1 cellular context compared by ENCODE assay signal in the genomic region with DNA sequence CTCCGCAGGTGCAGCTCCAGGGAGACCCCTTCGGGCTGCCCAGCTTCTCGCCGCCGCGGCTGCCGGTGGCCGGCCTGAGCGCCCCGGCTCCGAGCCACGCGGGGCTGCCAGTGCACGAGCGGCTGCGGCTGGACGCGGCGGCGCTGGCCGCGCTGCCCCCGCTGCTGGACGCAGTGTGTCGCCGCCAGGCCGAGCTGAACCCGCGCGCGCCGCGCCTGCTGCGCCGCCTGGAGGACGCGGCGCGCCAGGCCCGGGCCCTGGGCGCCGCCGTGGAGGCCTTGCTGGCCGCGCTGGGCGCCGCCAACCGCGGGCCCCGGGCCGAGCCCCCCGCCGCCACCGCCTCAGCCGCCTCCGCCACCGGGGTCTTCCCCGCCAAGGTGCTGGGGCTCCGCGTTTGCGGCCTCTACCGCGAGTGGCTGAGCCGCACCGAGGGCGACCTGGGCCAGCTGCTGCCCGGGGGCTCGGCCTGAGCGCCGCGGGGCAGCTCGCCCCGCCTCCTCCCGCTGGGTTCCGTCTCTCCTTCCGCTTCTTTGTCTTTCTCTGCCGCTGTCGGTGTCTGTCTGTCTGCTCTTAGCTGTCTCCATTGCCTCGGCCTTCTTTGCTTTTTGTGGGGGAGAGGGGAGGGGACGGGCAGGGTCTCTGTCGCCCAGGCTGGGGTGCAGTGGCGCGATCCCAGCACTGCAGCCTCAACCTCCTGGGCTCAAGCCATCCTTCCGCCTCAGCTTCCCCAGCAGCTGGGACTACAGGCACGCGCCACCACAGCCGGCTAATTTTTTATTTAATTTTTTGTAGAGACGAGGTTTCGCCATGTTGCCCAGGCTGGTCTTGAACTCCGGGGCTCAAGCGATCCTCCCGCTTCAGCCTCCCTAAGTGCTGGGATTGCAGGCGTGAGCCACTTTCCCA.
TF ChIP-seq lines count a peak whose summit lies in the region.

No MANE protein-coding gene starts in this region.

TF ChIP-seq in K562, 482 proteins besides CTCF, POLR2A, EP300 and RAD21 (continues in another document):
- no peak for TF ChIP-seq NFIC (IDR thresholded peaks at IDR 0.05)
- TF ChIP-seq, protein P1, sequence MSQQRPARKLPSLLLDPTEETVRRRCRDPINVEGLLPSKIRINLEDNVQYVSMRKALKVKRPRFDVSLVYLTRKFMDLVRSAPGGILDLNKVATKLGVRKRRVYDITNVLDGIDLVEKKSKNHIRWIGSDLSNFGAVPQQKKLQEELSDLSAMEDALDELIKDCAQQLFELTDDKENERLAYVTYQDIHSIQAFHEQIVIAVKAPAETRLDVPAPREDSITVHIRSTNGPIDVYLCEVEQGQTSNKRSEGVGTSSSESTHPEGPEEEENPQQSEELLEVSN (IDR thresholded peaks at IDR 0.05; ENCODE audit: borderline replicate concordance in 1 of 2, extremely low read depth in 1 of 2, insufficient read depth in 1 of 2, insufficient read length in 1 of 2, low read depth in 1 of 2, low read length in 1 of 2, poor library complexity in 1 of 2, severe bottlenecking in 1 of 2), result peak; percentile 70 to 83
- no peak for TF ChIP-seq TEAD4 (IDR thresholded peaks at IDR 0.05; ENCODE audit: low read length)
- TF ChIP-seq TEAD4 (CRISPR knock-in tag; IDR thresholded peaks at IDR 0.05; ENCODE audit: borderline replicate concordance), result no peak
- TF ChIP-seq, protein P2, sequence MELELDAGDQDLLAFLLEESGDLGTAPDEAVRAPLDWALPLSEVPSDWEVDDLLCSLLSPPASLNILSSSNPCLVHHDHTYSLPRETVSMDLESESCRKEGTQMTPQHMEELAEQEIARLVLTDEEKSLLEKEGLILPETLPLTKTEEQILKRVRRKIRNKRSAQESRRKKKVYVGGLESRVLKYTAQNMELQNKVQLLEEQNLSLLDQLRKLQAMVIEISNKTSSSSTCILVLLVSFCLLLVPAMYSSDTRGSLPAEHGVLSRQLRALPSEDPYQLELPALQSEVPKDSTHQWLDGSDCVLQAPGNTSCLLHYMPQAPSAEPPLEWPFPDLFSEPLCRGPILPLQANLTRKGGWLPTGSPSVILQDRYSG (tag; conservative IDR thresholded peaks at IDR 0.05; ENCODE audit: low read depth), result no peak
- TF ChIP-seq ZFP36 (IDR thresholded peaks at IDR 0.05; ENCODE audit: low read depth, low read length, partially characterized antibody), result peak; percentile 63
- TF ChIP-seq, protein P3, sequence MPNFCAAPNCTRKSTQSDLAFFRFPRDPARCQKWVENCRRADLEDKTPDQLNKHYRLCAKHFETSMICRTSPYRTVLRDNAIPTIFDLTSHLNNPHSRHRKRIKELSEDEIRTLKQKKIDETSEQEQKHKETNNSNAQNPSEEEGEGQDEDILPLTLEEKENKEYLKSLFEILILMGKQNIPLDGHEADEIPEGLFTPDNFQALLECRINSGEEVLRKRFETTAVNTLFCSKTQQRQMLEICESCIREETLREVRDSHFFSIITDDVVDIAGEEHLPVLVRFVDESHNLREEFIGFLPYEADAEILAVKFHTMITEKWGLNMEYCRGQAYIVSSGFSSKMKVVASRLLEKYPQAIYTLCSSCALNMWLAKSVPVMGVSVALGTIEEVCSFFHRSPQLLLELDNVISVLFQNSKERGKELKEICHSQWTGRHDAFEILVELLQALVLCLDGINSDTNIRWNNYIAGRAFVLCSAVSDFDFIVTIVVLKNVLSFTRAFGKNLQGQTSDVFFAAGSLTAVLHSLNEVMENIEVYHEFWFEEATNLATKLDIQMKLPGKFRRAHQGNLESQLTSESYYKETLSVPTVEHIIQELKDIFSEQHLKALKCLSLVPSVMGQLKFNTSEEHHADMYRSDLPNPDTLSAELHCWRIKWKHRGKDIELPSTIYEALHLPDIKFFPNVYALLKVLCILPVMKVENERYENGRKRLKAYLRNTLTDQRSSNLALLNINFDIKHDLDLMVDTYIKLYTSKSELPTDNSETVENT (CRISPR knock-in tag; IDR thresholded peaks at IDR 0.05), result peak; percentile 62
- 0 out of 2 replicates have a peak, but pooled peaks have one; percentile 23 for TF ChIP-seq GTF2F1 (IDR thresholded peaks at IDR 0.05; ENCODE audit: low read depth, low read length)
- no peak for TF ChIP-seq TCF7 (IDR thresholded peaks at IDR 0.05; ENCODE audit: borderline replicate concordance)
- TF ChIP-seq ASH1L (IDR thresholded peaks at IDR 0.05; ENCODE audit: borderline replicate concordance, low read depth, partially characterized antibody), result no peak
- TF ChIP-seq SIN3A (IDR thresholded peaks at IDR 0.05; ENCODE audit: borderline replicate concordance in 2 of 2, control insufficient read depth in 1 of 2, low read depth in 2 of 2, low read length in 2 of 2), result peak; percentile 13 to 77; a peak in 2 of 4 replicates
- TF ChIP-seq FOSL1 (tag; conservative IDR thresholded peaks at IDR 0.05), result peak; percentile 38
- TF ChIP-seq SUPT5H (IDR thresholded peaks at IDR 0.05), result 0 out of 2 replicates have a peak, but pooled peaks have one; percentile 26
- TF ChIP-seq ZNF830 (CRISPR knock-in tag; IDR thresholded peaks at IDR 0.05), result 0 out of 2 replicates have a peak, but pooled peaks have one; percentile 34
- peak; percentile 35 for TF ChIP-seq GABPB1 (CRISPR knock-in tag; IDR thresholded peaks at IDR 0.05)
- TF ChIP-seq ETV6 (IDR thresholded peaks at IDR 0.05; ENCODE audit: borderline replicate concordance in 1 of 2, low read depth in 2 of 2, low read length in 1 of 2), result peak in 1 of 2 experiments; percentile 27; a peak in 1 of 4 replicates
- no peak for TF ChIP-seq ETV6 (CRISPR knock-in tag; IDR thresholded peaks at IDR 0.05; ENCODE audit: borderline replicate concordance)
- peak; percentile 47 for TF ChIP-seq POLR2H (tag; IDR thresholded peaks at IDR 0.05; ENCODE audit: low read depth)
- TF ChIP-seq RBBP5 (IDR thresholded peaks at IDR 0.05; ENCODE audit: borderline replicate concordance, insufficient read depth, low read length, poor library complexity, severe bottlenecking), result peak; percentile 78
- peak; percentile 63; the same call in 1 of the 2 replicates for TF ChIP-seq ZBTB1 (CRISPR knock-in tag; IDR thresholded peaks at IDR 0.05; ENCODE audit: borderline replicate concordance, low read depth)
- TF ChIP-seq, protein P4, sequence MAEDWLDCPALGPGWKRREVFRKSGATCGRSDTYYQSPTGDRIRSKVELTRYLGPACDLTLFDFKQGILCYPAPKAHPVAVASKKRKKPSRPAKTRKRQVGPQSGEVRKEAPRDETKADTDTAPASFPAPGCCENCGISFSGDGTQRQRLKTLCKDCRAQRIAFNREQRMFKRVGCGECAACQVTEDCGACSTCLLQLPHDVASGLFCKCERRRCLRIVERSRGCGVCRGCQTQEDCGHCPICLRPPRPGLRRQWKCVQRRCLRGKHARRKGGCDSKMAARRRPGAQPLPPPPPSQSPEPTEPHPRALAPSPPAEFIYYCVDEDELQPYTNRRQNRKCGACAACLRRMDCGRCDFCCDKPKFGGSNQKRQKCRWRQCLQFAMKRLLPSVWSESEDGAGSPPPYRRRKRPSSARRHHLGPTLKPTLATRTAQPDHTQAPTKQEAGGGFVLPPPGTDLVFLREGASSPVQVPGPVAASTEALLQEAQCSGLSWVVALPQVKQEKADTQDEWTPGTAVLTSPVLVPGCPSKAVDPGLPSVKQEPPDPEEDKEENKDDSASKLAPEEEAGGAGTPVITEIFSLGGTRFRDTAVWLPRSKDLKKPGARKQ (CRISPR knock-in tag; IDR thresholded peaks at IDR 0.05), result 0 out of 2 replicates have a peak, but pooled peaks have one; percentile 69
- TF ChIP-seq RBM25 (IDR thresholded peaks at IDR 0.05; ENCODE audit: low read depth, low read length, severe bottlenecking), result peak; percentile 32
- 0 out of 2 replicates have a peak, but pooled peaks have one; percentile 41 for TF ChIP-seq GABPA (tag; conservative IDR thresholded peaks at IDR 0.05; ENCODE audit: low read depth)
- TF ChIP-seq, protein P5, sequence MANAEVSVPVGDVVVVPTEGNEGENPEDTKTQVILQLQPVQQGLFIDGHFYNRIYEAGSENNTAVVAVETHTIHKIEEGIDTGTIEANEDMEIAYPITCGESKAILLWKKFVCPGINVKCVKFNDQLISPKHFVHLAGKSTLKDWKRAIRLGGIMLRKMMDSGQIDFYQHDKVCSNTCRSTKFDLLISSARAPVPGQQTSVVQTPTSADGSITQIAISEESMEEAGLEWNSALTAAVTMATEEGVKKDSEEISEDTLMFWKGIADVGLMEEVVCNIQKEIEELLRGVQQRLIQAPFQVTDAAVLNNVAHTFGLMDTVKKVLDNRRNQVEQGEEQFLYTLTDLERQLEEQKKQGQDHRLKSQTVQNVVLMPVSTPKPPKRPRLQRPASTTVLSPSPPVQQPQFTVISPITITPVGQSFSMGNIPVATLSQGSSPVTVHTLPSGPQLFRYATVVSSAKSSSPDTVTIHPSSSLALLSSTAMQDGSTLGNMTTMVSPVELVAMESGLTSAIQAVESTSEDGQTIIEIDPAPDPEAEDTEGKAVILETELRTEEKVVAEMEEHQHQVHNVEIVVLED (CRISPR knock-in tag; IDR thresholded peaks at IDR 0.05), result peak; percentile 78
- TF ChIP-seq MYC (IDR thresholded peaks at IDR 0.05; ENCODE audit: low read depth, low read length), result peak; percentile 82
- no peak for TF ChIP-seq MYC (CRISPR knock-in tag; IDR thresholded peaks at IDR 0.05; ENCODE audit: borderline replicate concordance, low read depth)
- TF ChIP-seq STAG1 (CRISPR knock-in tag; IDR thresholded peaks at IDR 0.05; ENCODE audit: borderline replicate concordance), result peak; percentile 8; the same call in 1 of the 2 replicates
- TF ChIP-seq JUN (IDR thresholded peaks at IDR 0.05; ENCODE audit: borderline replicate concordance, low read depth, low read length), result peak; percentile 21; the same call in 1 of the 2 replicates
- no peak for TF ChIP-seq JUN (CRISPR knock-in tag; IDR thresholded peaks at IDR 0.05; ENCODE audit: borderline replicate concordance)
- TF ChIP-seq BCOR (IDR thresholded peaks at IDR 0.05), result peak; percentile 43; the same call in 1 of the 2 replicates
- TF ChIP-seq NR2C2 (CRISPR knock-in tag; IDR thresholded peaks at IDR 0.05), result no peak
- peak; percentile 67 for TF ChIP-seq NR2C2 (tag; IDR thresholded peaks at IDR 0.05)
- TF ChIP-seq L3MBTL2 (IDR thresholded peaks at IDR 0.05), result peak; percentile 77
- TF ChIP-seq, protein P6, sequence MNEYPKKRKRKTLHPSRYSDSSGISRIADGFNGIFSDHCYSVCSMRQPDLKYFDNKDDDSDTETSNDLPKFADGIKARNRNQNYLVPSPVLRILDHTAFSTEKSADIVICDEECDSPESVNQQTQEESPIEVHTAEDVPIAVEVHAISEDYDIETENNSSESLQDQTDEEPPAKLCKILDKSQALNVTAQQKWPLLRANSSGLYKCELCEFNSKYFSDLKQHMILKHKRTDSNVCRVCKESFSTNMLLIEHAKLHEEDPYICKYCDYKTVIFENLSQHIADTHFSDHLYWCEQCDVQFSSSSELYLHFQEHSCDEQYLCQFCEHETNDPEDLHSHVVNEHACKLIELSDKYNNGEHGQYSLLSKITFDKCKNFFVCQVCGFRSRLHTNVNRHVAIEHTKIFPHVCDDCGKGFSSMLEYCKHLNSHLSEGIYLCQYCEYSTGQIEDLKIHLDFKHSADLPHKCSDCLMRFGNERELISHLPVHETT (CRISPR knock-in tag; conservative IDR thresholded peaks at IDR 0.05 in 1 of 2, IDR thresholded peaks at IDR 0.05 in 1 of 2), result peak in 1 of 2 experiments; percentile 64; a peak in 2 of 4 replicates
- TF ChIP-seq HNRNPL (IDR thresholded peaks at IDR 0.05; ENCODE audit: low read depth, low read length), result peak; percentile 56; the same call in 1 of the 2 replicates
- TF ChIP-seq, protein P7, sequence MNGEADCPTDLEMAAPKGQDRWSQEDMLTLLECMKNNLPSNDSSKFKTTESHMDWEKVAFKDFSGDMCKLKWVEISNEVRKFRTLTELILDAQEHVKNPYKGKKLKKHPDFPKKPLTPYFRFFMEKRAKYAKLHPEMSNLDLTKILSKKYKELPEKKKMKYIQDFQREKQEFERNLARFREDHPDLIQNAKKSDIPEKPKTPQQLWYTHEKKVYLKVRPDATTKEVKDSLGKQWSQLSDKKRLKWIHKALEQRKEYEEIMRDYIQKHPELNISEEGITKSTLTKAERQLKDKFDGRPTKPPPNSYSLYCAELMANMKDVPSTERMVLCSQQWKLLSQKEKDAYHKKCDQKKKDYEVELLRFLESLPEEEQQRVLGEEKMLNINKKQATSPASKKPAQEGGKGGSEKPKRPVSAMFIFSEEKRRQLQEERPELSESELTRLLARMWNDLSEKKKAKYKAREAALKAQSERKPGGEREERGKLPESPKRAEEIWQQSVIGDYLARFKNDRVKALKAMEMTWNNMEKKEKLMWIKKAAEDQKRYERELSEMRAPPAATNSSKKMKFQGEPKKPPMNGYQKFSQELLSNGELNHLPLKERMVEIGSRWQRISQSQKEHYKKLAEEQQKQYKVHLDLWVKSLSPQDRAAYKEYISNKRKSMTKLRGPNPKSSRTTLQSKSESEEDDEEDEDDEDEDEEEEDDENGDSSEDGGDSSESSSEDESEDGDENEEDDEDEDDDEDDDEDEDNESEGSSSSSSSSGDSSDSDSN (IDR thresholded peaks at IDR 0.05; ENCODE audit: borderline replicate concordance in 1 of 2, low read depth in 2 of 2, low read length in 2 of 2), result peak; percentile 63 to 72; a peak in 2 of 4 replicates
- TF ChIP-seq NR4A1 (CRISPR knock-in tag; IDR thresholded peaks at IDR 0.05), result no peak
- 0 out of 2 replicates have a peak, but pooled peaks have one; percentile 28 for TF ChIP-seq NR4A1 (tag; IDR thresholded peaks at IDR 0.05)
- TF ChIP-seq PTTG1 (tag; IDR thresholded peaks at IDR 0.05; ENCODE audit: low read depth), result no peak
- TF ChIP-seq CHD2 (IDR thresholded peaks at IDR 0.05; ENCODE audit: low read depth, low read length), result no peak
- no peak for TF ChIP-seq SAFB2 (IDR thresholded peaks at IDR 0.05; ENCODE audit: borderline replicate concordance, low read depth, low read length, severe bottlenecking)
- peak in 2 of 3 experiments; percentile 36 to 65 for TF ChIP-seq YY1 (IDR thresholded peaks at IDR 0.05; ENCODE audit: borderline replicate concordance in 1 of 3, control insufficient read depth in 1 of 3, extremely low read depth in 1 of 3, insufficient read depth in 3 of 3, insufficient read length in 1 of 3, insufficient replicate concordance in 2 of 3, low read depth in 1 of 3, low read length in 2 of 3)
- peak; percentile 38 for TF ChIP-seq TBP (optimal IDR thresholded peaks at IDR 0.05; ENCODE audit: low read depth, low read length)
- peak; percentile 42; the same call in 1 of the 2 replicates for TF ChIP-seq SIN3B (IDR thresholded peaks at IDR 0.05; ENCODE audit: low read depth)
- TF ChIP-seq NONO (IDR thresholded peaks at IDR 0.05; ENCODE audit: low read depth in 2 of 2, low read length in 1 of 2), result peak; percentile 46 to 92
- peak; percentile 90; the same call in 1 of the 2 replicates for TF ChIP-seq ZBTB7A (IDR thresholded peaks at IDR 0.05; ENCODE audit: borderline replicate concordance, control insufficient read depth, low read depth, low read length)
- TF ChIP-seq CBX1 (IDR thresholded peaks at IDR 0.05; ENCODE audit: low read depth), result peak; percentile 18; the same call in 1 of the 2 replicates
- TF ChIP-seq, protein P8, sequence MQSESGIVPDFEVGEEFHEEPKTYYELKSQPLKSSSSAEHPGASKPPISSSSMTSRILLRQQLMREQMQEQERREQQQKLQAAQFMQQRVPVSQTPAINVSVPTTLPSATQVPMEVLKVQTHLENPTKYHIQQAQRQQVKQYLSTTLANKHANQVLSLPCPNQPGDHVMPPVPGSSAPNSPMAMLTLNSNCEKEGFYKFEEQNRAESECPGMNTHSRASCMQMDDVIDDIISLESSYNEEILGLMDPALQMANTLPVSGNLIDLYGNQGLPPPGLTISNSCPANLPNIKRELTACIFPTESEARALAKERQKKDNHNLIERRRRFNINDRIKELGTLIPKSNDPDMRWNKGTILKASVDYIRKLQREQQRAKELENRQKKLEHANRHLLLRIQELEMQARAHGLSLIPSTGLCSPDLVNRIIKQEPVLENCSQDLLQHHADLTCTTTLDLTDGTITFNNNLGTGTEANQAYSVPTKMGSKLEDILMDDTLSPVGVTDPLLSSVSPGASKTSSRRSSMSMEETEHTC (IDR thresholded peaks at IDR 0.05), result no peak
- no peak for TF ChIP-seq NEUROD1 (IDR thresholded peaks at IDR 0.05; ENCODE audit: borderline replicate concordance, low read depth, low read length, partially characterized antibody)
